ENCODE assay signal across 9 cellular contexts in the genomic region with DNA sequence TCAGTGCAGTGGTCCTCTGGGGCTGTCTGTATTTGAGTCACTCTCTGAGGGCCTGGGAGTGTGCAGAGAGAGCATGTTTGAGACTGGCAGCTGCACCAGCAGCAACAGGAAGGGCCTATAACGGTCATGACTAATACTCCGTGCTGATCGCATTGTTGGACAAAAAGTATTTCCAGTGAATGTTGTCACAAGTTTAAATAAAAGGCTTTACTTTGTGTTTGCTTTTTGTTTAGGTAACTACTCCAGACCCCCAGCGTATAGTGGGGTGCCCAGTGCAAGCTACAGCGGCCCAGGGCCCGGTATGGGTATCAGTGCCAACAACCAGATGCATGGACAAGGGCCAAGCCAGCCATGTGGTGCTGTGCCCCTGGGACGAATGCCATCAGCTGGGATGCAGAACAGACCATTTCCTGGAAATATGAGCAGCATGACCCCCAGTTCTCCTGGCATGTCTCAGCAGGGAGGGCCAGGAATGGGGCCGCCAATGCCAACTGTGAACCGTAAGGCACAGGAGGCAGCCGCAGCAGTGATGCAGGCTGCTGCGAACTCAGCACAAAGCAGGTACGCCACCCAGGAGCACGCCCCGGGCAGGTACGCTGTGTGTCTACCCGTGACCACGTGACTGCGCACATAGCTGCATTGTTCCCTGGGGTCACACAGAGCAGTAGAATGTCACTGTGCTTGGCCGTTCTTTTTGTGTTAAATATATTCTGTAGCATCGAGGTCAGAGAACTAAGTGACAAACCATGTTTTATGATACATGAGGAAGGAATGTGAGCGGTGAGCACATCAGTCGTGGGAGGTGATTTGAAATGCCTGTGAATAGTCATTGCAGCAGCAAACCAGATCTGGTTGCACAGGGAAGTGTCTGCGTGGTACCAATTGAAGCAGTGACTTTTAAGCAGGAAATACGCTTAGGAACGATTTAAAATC.
A peak's percentile ranks its signal among the peaks of the same experiment; 100 is the strongest.
DNase-seq lines count a peak whose midpoint lies in the region; ATAC-seq, FAIRE-seq and TF ChIP-seq lines count a peak whose summit lies in the region.
"Had no signal": no experiment of that assay in that cellular context is flagged by ENCODE, and none has a peak within 500 bp of the region (broad histone marks: within the 10 kb centered on the region; RNA-seq: fewer than 3 reads in every experiment).

No MANE protein-coding gene starts in this region.

- H3K27ac ChIP-seq in duodenal mucosa (ENCODE audit: low read depth, low read length) (peak overlapping the region; percentile 22), mesodermal cell (ENCODE audit: low read depth, low read length, severe bottlenecking) (peak overlapping the region; percentile 96)

- no peaks in the 10 kb centered on the region for H3K27me3 ChIP-seq in duodenal mucosa (ENCODE audit: control insufficient read depth in 1 of 2, insufficient read depth in 2 of 2, low read length in 2 of 2)

- H3K4me1 ChIP-seq in duodenal mucosa (ENCODE audit: control insufficient read depth in 1 of 2, insufficient read depth in 2 of 2, low read length in 2 of 2) = peaks cover 0 to 3% of the 10 kb centered on the region in 2 donors
- H3K4me1 ChIP-seq in mesodermal cell (ENCODE audit: control insufficient read depth, insufficient read depth, low read length, poor library complexity, severe bottlenecking) = peaks cover 60% of the 10 kb centered on the region

- peak; percentile 81 for DNase-seq in AG04449 (ENCODE audit: low read depth, low spot score)
- peak; percentile 68 for DNase-seq in NCI-H2196 (lab: John Stamatoyannopoulos, UW; ENCODE audit: unreplicated experiment)
- DNase-seq in GM19238 (ENCODE audit: insufficient read length, low spot score) = no peak
- no peak for DNase-seq in GM19239 (ENCODE audit: insufficient read length, low spot score)

- no peak for FAIRE-seq in GM19239 (lab: Jason Lieb, UNC)
- FAIRE-seq: G401.6 had no signal

- H3K9me3 ChIP-seq in duodenal mucosa (ENCODE audit: control insufficient read depth in 1 of 2, low read length in 2 of 2) (no peaks in the 10 kb centered on the region), mesodermal cell (ENCODE audit: control insufficient read depth, low read length) (no peaks in the 10 kb centered on the region)

- H3K36me3 ChIP-seq in duodenal mucosa (ENCODE audit: control insufficient read depth in 1 of 2, insufficient read depth in 2 of 2, low read length in 2 of 2) = peaks cover 5 to 36% of the 10 kb centered on the region in 2 donors
- H3K36me3 ChIP-seq in mesodermal cell (ENCODE audit: control insufficient read depth, insufficient read depth, low read length) = peaks cover 20% of the 10 kb centered on the region

- H3K4me3 ChIP-seq in AG04449 (ENCODE audit: low read depth, low read length) (peak overlapping the region; percentile 15; the same call in 1 of the 2 replicates), duodenal mucosa (ENCODE audit: low read depth in 1 of 2, low read length in 2 of 2) (no peak overlapping the region), mesodermal cell (ENCODE audit: extremely low read depth, insufficient read depth, low read length, poor library complexity, severe bottlenecking) (no peak overlapping the region)

- POLR2A ChIA-PET in AG04449 (lab: Yijun Ruan, JAX) = interaction anchor here (0.8 kb wide), 1 partner anchor 127 kb away, joined by 3 read pairs; no protein-coding TSS in a partner anchor

- WGBS in mesodermal cell (ENCODE audit: insufficient coverage in 2 of 2), 2 experiments = 92 to 95% methylated on average over 23 to 25 of the region's 25 CpGs

- H3K9ac ChIP-seq in duodenal mucosa (ENCODE audit: low read depth in 1 of 2, low read length in 2 of 2) = no peak overlapping the region

- CTCF ChIA-PET in AG04449 (lab: Yijun Ruan, JAX) = interaction anchor here (1.1 to 1.9 kb wide), 3 partner anchors 11 to 37 kb away, joined by 3 to 5 read pairs (median 4); no protein-coding TSS in a partner anchor

- ATAC-seq in HG03095 (IDR thresholded peaks at IDR 0.05; ENCODE audit: unreplicated experiment) = no peak
- no peak for ATAC-seq in GM21825 (IDR thresholded peaks at IDR 0.05; ENCODE audit: unreplicated experiment)

- TF ChIP-seq CTCF in AG04449 (IDR thresholded peaks at IDR 0.05; ENCODE audit: insufficient read depth, low read length, missing control alignments) = no peak

Comparison
In these comparisons a context has a peak if more than half of its experiments do, and no peak if none do; other contexts are left out.
1. DNase-seq: peak in AG04449 (single experiment) and NCI-H2196 (single experiment); none in GM19238 (single experiment) and GM19239 (single experiment).